ENCODE assay signal across 8 cellular contexts in the genomic region with DNA sequence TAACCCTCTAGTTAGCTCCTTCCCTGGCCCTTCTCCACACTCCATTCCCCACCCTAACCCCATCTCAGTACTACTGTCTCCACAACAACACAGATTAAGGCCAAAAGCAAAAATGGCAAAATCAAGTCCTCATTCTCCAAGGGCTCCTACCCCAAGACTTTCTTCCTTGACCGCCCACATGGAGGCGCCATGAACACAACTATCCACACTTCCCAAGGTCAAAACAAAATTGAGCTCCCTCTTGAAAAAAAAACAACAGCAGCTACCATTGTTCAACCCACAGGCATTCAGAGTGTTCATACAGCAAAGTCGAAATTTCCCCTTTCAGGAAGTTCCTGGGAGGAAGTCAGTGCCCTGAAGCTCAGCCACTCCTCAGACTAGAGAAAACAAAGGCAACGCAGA. TPM values are rescaled to one million over a fixed set of nuclear protein-coding genes. Genes with fewer than 3 reads are reported as not detected.
A peak's percentile ranks its signal among the peaks of the same experiment; 100 is the strongest.
DNase-seq lines count a peak whose midpoint lies in the region; ATAC-seq and TF ChIP-seq lines count a peak whose summit lies in the region.

No MANE protein-coding gene starts in this region.

- intact Hi-C loops in dorsolateral prefrontal cortex (cut with DNase I) = loop anchor here (2.0 to 10.0 kb wide), 6 partner anchors 58 to 240 kb away; no protein-coding TSS in a partner anchor

- H3K9me2 ChIP-seq in DOHH2 (replicated peaks; ENCODE audit: control insufficient read depth, low read length) = no peaks in the 10 kb centered on the region

- H3K27ac ChIP-seq in DOHH2 (ENCODE audit: low read depth, low read length) (no peak overlapping the region), dorsolateral prefrontal cortex (peak overlapping the region in 58 of 59 donors; percentile 26 to 89 (median 78))

- H3K4me1 ChIP-seq in DOHH2 (ENCODE audit: control insufficient read depth, low read length) = no peaks in the 10 kb centered on the region

- H3K36me3 ChIP-seq in DOHH2 (ENCODE audit: control insufficient read depth, low read length) = no peaks in the 10 kb centered on the region

- H4K20me1 ChIP-seq in DOHH2 (ENCODE audit: control insufficient read depth, insufficient read depth, low read depth, low read length) = no peaks in the 10 kb centered on the region

- H3K4me2 ChIP-seq in DOHH2 (ENCODE audit: low read length) = no peak overlapping the region

- peak; percentile 56 for TF ChIP-seq CTCF in DOHH2 (IDR thresholded peaks at IDR 0.05; ENCODE audit: low read depth, low read length, poor library complexity, severe bottlenecking)
- TF ChIP-seq CTCF in dorsolateral prefrontal cortex (IDR thresholded peaks at IDR 0.05 in 54 of 56, conservative IDR thresholded peaks at IDR 0.05 in 2 of 56; ENCODE audit: low read depth in 1 of 56, partially characterized antibody in 56 of 56) = peak; percentile 34 to 83 (median 68)

- H3K79me2 ChIP-seq in DOHH2 (ENCODE audit: control insufficient read depth, low read length) = no peaks in the 10 kb centered on the region

- no peaks in the 10 kb centered on the region for H3F3A ChIP-seq in DOHH2 (ENCODE audit: control insufficient read depth, insufficient read depth)

- no peaks in the 10 kb centered on the region for H3K9me3 ChIP-seq in DOHH2 (ENCODE audit: control insufficient read depth, insufficient read depth, low read length)

- DNase-seq in LHCN-M2 (ENCODE audit: low read depth) (peak; percentile 85), dorsolateral prefrontal cortex (peak in 9 of 10 donors; percentile 46 to 75 (median 66)), lung microvascular endothelial cell (ENCODE audit: low read depth in 2 of 2) (peak; percentile 88 to 96), NCI-H1930 (lab: John Stamatoyannopoulos, UW) (no peak), occipital lobe (lab: John Stamatoyannopoulos, UW) (no peak)
- peak; percentile 34 to 49 for DNase-seq in activated CD4-positive, alpha-beta T cell treated with anti-CD3 and anti-CD28 coated beads for 4 hours
- peak; percentile 48 for DNase-seq in stimulated activated naive CD8-positive, alpha-beta T cell treated with anti-CD3 and anti-CD28 coated beads, Interleukin-15, Interleukin-2, amounts not matched to agents 100 U/mL and 50 U/mL, for 24 hours

- peak; percentile 8 for ATAC-seq in stimulated activated naive CD8-positive, alpha-beta T cell treated with anti-CD3 and anti-CD28 coated beads, Interleukin-15, Interleukin-2, amounts not matched to agents 100 U/mL and 50 U/mL, for 24 hours

- no peak overlapping the region for H3K4me3 ChIP-seq in DOHH2 (ENCODE audit: low read length)
- H3K4me3 ChIP-seq in dorsolateral prefrontal cortex = peak overlapping the region in 9 of 59 donors; percentile 1 to 38 (median 23)

- H3K27me3 ChIP-seq in DOHH2 (ENCODE audit: control insufficient read depth, low read length) (0 out of 2 replicates have a peak, but pooled peaks cover 8% of the 10 kb centered on the region), dorsolateral prefrontal cortex (no peaks in the 10 kb centered on the region)

RNA-seq across cellular contexts. Expression of a gene that starts 54.4 kb away (rescaled TPM):
- total RNA-seq in LHCN-M2 (2014; rRNA removed) = 21.0 and 29.2 TPM in 2 replicates
- 12.5 TPM for polyA plus RNA-seq in LHCN-M2 (2012)
- total RNA-seq in dorsolateral prefrontal cortex = 100 to 1,000 TPM; 111 to 197 (median 146) TPM
- 24.4 and 33.3 TPM in 2 replicates for total RNA-seq in lung microvascular endothelial cell
- 169 TPM for total RNA-seq in occipital lobe

Comparison
In these comparisons a context has a peak if more than half of its experiments do, and no peak if none do; other contexts are left out.
1. DNase-seq: peak in LHCN-M2 (single experiment), activated CD4-positive, alpha-beta T cell treated with anti-CD3 and anti-CD28 coated beads for 4 hours (2 of 2), dorsolateral prefrontal cortex (9 of 10), lung microvascular endothelial cell (2 of 2) and stimulated activated naive CD8-positive, alpha-beta T cell treated with anti-CD3 and anti-CD28 coated beads, Interleukin-15, Interleukin-2, amounts not matched to agents 100 U/mL and 50 U/mL, for 24 hours (single experiment); none in NCI-H1930 (0 of 2) and occipital lobe (single experiment).